ENCODE assay signal across 1 cellular context in the genomic region with DNA sequence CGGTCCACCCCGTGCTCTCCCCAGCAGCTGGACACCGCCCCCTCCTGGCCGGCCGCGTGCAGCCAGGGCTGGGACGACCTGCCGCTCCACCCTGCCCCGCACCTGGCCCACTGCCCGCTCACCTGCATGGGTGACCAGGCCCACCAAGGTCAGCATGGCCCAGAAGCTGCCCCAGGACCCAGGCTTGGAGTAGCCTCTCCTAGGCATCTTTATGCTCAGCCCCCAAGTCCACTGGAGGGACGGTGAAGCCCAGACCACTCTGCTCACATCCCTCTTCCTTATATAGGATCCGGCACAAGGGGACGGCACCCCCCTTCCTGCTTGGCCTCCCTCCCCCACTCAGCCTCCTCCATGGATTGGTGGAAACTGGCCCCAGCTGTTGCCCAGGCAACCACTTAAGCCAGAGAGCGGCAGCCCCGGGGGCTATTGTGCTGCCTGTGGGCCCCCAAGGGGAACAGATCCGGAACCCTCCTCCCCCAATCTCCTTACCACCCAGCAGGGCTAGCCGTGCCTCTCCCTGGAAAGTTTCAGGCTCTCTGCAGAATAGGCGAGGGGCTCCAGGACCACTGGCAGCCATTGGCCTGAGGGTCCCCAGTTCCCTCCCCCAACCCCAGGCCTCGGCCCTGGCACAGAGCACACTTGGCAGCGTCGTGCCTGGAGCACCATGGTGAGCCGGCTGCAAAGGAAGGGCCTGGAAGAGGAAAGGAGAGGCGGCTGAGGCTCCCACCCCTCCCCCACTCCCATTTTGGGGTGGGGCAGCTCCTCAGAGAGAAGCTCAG.
TF ChIP-seq lines count a peak whose summit lies in the region.

A gene with protein sequence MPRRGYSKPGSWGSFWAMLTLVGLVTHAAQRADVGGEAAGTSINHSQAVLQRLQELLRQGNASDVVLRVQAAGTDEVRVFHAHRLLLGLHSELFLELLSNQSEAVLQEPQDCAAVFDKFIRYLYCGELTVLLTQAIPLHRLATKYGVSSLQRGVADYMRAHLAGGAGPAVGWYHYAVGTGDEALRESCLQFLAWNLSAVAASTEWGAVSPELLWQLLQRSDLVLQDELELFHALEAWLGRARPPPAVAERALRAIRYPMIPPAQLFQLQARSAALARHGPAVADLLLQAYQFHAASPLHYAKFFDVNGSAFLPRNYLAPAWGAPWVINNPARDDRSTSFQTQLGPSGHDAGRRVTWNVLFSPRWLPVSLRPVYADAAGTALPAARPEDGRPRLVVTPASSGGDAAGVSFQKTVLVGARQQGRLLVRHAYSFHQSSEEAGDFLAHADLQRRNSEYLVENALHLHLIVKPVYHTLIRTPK (minus strand): TSS at position 256 of the 779 bp plus-strand sequence. CDS start 49 bp downstream, at position 207.

TF ChIP-seq in A549, 52 proteins besides CTCF, POLR2A, EP300 and RAD21:
- TF ChIP-seq SMC3 (IDR thresholded peaks at IDR 0.05) (peak; percentile 56), ESRRA (IDR thresholded peaks at IDR 0.05; ENCODE audit: borderline replicate concordance, low read length) (no peak)
